Comparison of ENCODE assay signal across 8 cellular contexts in genomic region chr11:120235024-120235628, GRCh38. TPM values are rescaled to one million over a fixed set of nuclear protein-coding genes. Genes with fewer than 3 reads are reported as not detected.
A peak's percentile ranks its signal among the peaks of the same experiment; 100 is the strongest.
DNase-seq lines count a peak whose midpoint lies in the region; ATAC-seq and TF ChIP-seq lines count a peak whose summit lies in the region.

No MANE protein-coding gene starts in this region.

- no peaks in the 10 kb centered on the region for H3K9me3 ChIP-seq in HEK293 (ENCODE audit: control insufficient read depth, insufficient read depth, low read depth, low read length)
- no peaks in the 10 kb centered on the region for H3K9me3 ChIP-seq in psoas muscle

- peaks cover 0 to 24% (median 4%) of the 10 kb centered on the region in 3 donors for H3K27me3 ChIP-seq in psoas muscle (ENCODE audit: insufficient read depth in 3 of 3, low read length in 2 of 3)

- WGBS in psoas muscle, 3 donors, result 22 to 32% (median 31%) methylated on average over 8 of the region's 8 CpGs

- DNase-seq in CD1c-positive myeloid dendritic cell (ENCODE audit: extremely low spot score), result peak; percentile 41
- DNase-seq in NCI-H748 treated with DMSO at 0.1 percent for 48 hours (lab: John Stamatoyannopoulos, UW), result peak; percentile 38
- peak; percentile 53 for DNase-seq in activated T-cell treated with anti-CD3 and anti-CD28 coated beads, Interleukin-2, amount 50 U/mL, for 1 hour
- DNase-seq in foreskin fibroblast, result peak in 1 of 2 donors; percentile 70
- peak in 1 of 2 donors; percentile 68 for DNase-seq in psoas muscle
- no peak for DNase-seq in mesenteric fat pad (ENCODE audit: low spot score)

- H3K4me3 ChIP-seq in HEK293 (ENCODE audit: low read depth, low read length), result no peak overlapping the region
- no peak overlapping the region for H3K4me3 ChIP-seq in foreskin fibroblast (ENCODE audit: low read depth in 1 of 2, low read length in 2 of 2)
- no peak overlapping the region for H3K4me3 ChIP-seq in psoas muscle

- ATAC-seq in psoas muscle (peak; percentile 64 to 76 (median 74)), GM18511 (IDR thresholded peaks at IDR 0.05; ENCODE audit: unreplicated experiment) (no peak)

- intact Hi-C loops in psoas muscle (cut with DNase I), result no loop called here

- CTCF ChIA-PET in HEK293 (lab: Yijun Ruan, JAX), result interaction anchor here (0.5 to 10.4 kb wide), 19 partner anchors 10 to 760 kb away, joined by 3 to 349 read pairs (median 5); partner anchors contain the start of gene TLCD5

- TF ChIP-seq CTCF in HEK293 (tag by site-specific recombination; IDR thresholded peaks at IDR 0.05), result peak; percentile 75
- TF ChIP-seq CTCF in foreskin fibroblast (IDR thresholded peaks at IDR 0.05; ENCODE audit: low read depth, low read length), result peak; percentile 82
- TF ChIP-seq CTCF in psoas muscle (IDR thresholded peaks at IDR 0.05), result peak; percentile 67

- H3K27ac ChIP-seq in HEK293 (ENCODE audit: extremely low read depth, low read depth, low read length) (no peak overlapping the region), psoas muscle (no peak overlapping the region)

- H3K4me1 ChIP-seq in HEK293 (ENCODE audit: control insufficient read depth, insufficient read depth, low read length) (no peaks in the 10 kb centered on the region), psoas muscle (no peaks in the 10 kb centered on the region)

- H3K36me3 ChIP-seq in HEK293 (ENCODE audit: control insufficient read depth in 2 of 2, insufficient read depth in 1 of 2, low read length in 2 of 2) (no peaks in the 10 kb centered on the region), psoas muscle (ENCODE audit: insufficient read depth in 1 of 2, low read depth in 1 of 2) (no peaks in the 10 kb centered on the region)

- POLR2A ChIA-PET in HEK293 (lab: Yijun Ruan, JAX), result no interaction called here

TF ChIP-seq in HEK293, 187 proteins besides CTCF, POLR2A, EP300 and RAD21:
- no peak for TF ChIP-seq ZNF423 (tag by site-specific recombination; IDR thresholded peaks at IDR 0.05)
- no peak for TF ChIP-seq ZNF704 (tag by site-specific recombination; IDR thresholded peaks at IDR 0.05)
- TF ChIP-seq ZNF692 (tag by site-specific recombination; IDR thresholded peaks at IDR 0.05), result peak; percentile 55; the same call in 1 of the 2 replicates
- TF ChIP-seq ZNF629 (tag by site-specific recombination; IDR thresholded peaks at IDR 0.05), result no peak
- 0 out of 2 replicates have a peak, but pooled peaks have one; percentile 52 for TF ChIP-seq ZNF223 (tag by site-specific recombination; IDR thresholded peaks at IDR 0.05)
- peak; percentile 78 for TF ChIP-seq ZFP69B (tag by site-specific recombination; IDR thresholded peaks at IDR 0.05)
- peak; percentile 44; the same call in 1 of the 2 replicates for TF ChIP-seq ZSCAN30 (tag by site-specific recombination; IDR thresholded peaks at IDR 0.05)
- TF ChIP-seq, protein P1, sequence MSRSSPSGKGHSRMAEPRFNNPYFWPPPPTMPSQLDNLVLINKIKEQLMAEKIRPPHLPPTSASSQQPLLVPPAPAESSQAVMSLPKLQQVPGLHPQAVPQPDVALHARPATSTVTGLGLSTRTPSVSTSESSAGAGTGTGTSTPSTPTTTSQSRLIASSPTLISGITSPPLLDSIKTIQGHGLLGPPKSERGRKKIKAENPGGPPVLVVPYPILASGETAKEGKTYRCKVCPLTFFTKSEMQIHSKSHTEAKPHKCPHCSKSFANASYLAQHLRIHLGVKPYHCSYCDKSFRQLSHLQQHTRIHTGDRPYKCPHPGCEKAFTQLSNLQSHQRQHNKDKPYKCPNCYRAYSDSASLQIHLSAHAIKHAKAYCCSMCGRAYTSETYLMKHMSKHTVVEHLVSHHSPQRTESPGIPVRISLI (tag by site-specific recombination; IDR thresholded peaks at IDR 0.05), result no peak
- peak; percentile 82 for TF ChIP-seq ZNF654 (tag by site-specific recombination; IDR thresholded peaks at IDR 0.05; ENCODE audit: low read depth)

RNA-seq across cellular contexts. Expression of gene POU2F3, which starts 4.8 kb away (rescaled TPM):
- total RNA-seq in psoas muscle, result not detected
- polyA plus RNA-seq in psoas muscle, result not detected
- total RNA-seq in mesenteric fat pad, result 0.19 TPM

RNA-seq across cellular contexts. Expression of gene OAF, which starts 24.3 kb away (rescaled TPM):
- total RNA-seq in psoas muscle (10 to 100 TPM in 2 of 4 donors, 1 to 10 TPM in 2; 5.6 to 15.3 (median 9.4) TPM), mesenteric fat pad (68.4 TPM)
- polyA plus RNA-seq in psoas muscle, result 1 to 10 TPM; 3.2 to 9.0 (median 8.1) TPM
